ENCODE assay signal across 1 cellular context in genomic region chr20:63458170-63459069, GRCh38.
A peak's percentile ranks its signal among the peaks of the same experiment; 100 is the strongest.
TF ChIP-seq lines count a peak whose summit lies in the region.

No MANE protein-coding gene starts in this region.

TF ChIP-seq in K562, 482 proteins besides CTCF, POLR2A, EP300 and RAD21:
- TF ChIP-seq RHOXF2B (CRISPR knock-in tag; conservative IDR thresholded peaks at IDR 0.05) (no peak), PRMT5 (CRISPR knock-in tag; IDR thresholded peaks at IDR 0.05) (no peak), TAF7 (tag; IDR thresholded peaks at IDR 0.05) (no peak), ETV1 (tag; conservative IDR thresholded peaks at IDR 0.05; ENCODE audit: low read depth) (peak; percentile 39; the same call in 1 of the 2 replicates), RNF2 (IDR thresholded peaks at IDR 0.05) (no peak)
